16 cellular contexts compared by ENCODE assay signal in genomic region chr1:152735648-152736047, GRCh38. TPM values are rescaled to one million over a fixed set of nuclear protein-coding genes. Genes with fewer than 3 reads are reported as not detected.
DNase-seq lines count a peak whose midpoint lies in the region; TF ChIP-seq lines count a peak whose summit lies in the region.
"Had no signal": no experiment of that assay in that cellular context is flagged by ENCODE, and none has a peak within 500 bp of the region (broad histone marks: within the 10 kb centered on the region; RNA-seq: fewer than 3 reads in every experiment).

No MANE protein-coding gene starts in this region.

- H3K27me3 ChIP-seq in KMS-11 (ENCODE audit: insufficient read depth, low read depth) = no peaks in the 10 kb centered on the region
- H3K27me3 ChIP-seq: ovary had no signal

- no peak overlapping the region for H3K27ac Mint-ChIP-seq in activated CD4-positive, alpha-beta T cell treated with anti-CD3 and anti-CD28 coated beads, Interleukin-2, amount 10 ng/mL, durations not matched to agents 7 days and 5 days

- no peak for TF ChIP-seq POLR2A in lower leg skin (IDR thresholded peaks at IDR 0.05)

- no peak overlapping the region for H3K4me3 ChIP-seq in KMS-11 (IDR thresholded peaks at IDR 0.05; ENCODE audit: insufficient read depth, low read depth, low read length)
- no peak overlapping the region for H3K4me3 ChIP-seq in lower leg skin (ENCODE audit: low read depth, poor library complexity, severe bottlenecking)
- H3K4me3 ChIP-seq: mucosa of descending colon, ovary, spleen had no signal

- H3K27me3 Mint-ChIP-seq in activated CD4-positive, alpha-beta T cell treated with anti-CD3 and anti-CD28 coated beads, Interleukin-2, amount 10 ng/mL, durations not matched to agents 7 days and 5 days = peaks cover 13% of the 10 kb centered on the region

- H3K4me2 ChIP-seq in KMS-11 = no peak overlapping the region

- WGBS in lower leg skin, 2 donors = 15 to 28% methylated on average over 1 of the region's 1 CpG

- no peaks in the 10 kb centered on the region for H3K4me1 ChIP-seq in KMS-11 (ENCODE audit: low read depth, poor library complexity, severe bottlenecking)
- H3K4me1 ChIP-seq: spleen had no signal

- no peaks in the 10 kb centered on the region for H3K79me2 ChIP-seq in KMS-11 (ENCODE audit: insufficient read depth, low read depth)

- intact Hi-C loops in lower leg skin (cut with DNase I; ENCODE audit: low total_unique reads) = no loop called here

- H3K27ac ChIP-seq in KMS-11 (no peak overlapping the region), VCaP (no peak overlapping the region), substantia nigra (ENCODE audit: low read depth, low read length, poor library complexity, severe bottlenecking) (no peak overlapping the region)
- H3K27ac ChIP-seq: ovary, spleen had no signal

- DNase-seq in NCI-H1417 (lab: John Stamatoyannopoulos, UW) (peak in 2 of 3 experiments; percentile 4 to 8), NCI-H1417 treated with DMSO at 0.1 percent for 48 hours (lab: John Stamatoyannopoulos, UW) (no peak), myocyte (ENCODE audit: low read depth) (peak; percentile 2), substantia nigra (lab: John Stamatoyannopoulos, UW) (no peak), lower leg skin (ENCODE audit: low spot score in 2 of 2) (no peak)
- no peak for DNase-seq in activated CD4-positive, alpha-beta T cell treated with anti-CD3 and anti-CD28 coated beads, Interleukin-2, amount 10 ng/mL, durations not matched to agents 7 days and 5 days
- DNase-seq: activated CD4-positive, CD25-positive, alpha-beta regulatory T cell; activated CD8-positive, alpha-beta memory T cell treated with anti-CD3 and anti-CD28 coated beads, Interleukin-2, amount 50 U/mL, for 4 hours; activated naive CD4-positive, alpha-beta T cell treated with Interleukin-2 at 50 U/mL for 16 hours; mucosa of descending colon; ovary; spleen had no signal

- no peaks in the 10 kb centered on the region for H3K4me1 Mint-ChIP-seq in activated CD4-positive, alpha-beta T cell treated with anti-CD3 and anti-CD28 coated beads, Interleukin-2, amount 10 ng/mL, durations not matched to agents 7 days and 5 days

- no peaks in the 10 kb centered on the region for H3K36me3 Mint-ChIP-seq in activated CD4-positive, alpha-beta T cell treated with anti-CD3 and anti-CD28 coated beads, Interleukin-2, amount 10 ng/mL, durations not matched to agents 7 days and 5 days (ENCODE audit: low read depth)

- H4K20me1 ChIP-seq in KMS-11 (ENCODE audit: insufficient read depth) = no peaks in the 10 kb centered on the region

- no peaks in the 10 kb centered on the region for H3K9me3 Mint-ChIP-seq in activated CD4-positive, alpha-beta T cell treated with anti-CD3 and anti-CD28 coated beads, Interleukin-2, amount 10 ng/mL, durations not matched to agents 7 days and 5 days

- CTCF ChIA-PET in activated CD4-positive, alpha-beta T cell treated with anti-CD3 and anti-CD28 coated beads, Interleukin-2, amount 10 ng/mL, durations not matched to agents 7 days and 5 days (lab: Charles Lee) = no interaction called here

- POLR2A ChIA-PET in activated CD4-positive, alpha-beta T cell treated with anti-CD3 and anti-CD28 coated beads, Interleukin-2, amount 10 ng/mL, durations not matched to agents 7 days and 5 days (lab: Charles Lee) = no interaction called here

- no peak overlapping the region for H2AFZ ChIP-seq in KMS-11 (ENCODE audit: low read depth)

- no peaks in the 10 kb centered on the region for H3K36me3 ChIP-seq in KMS-11 (ENCODE audit: insufficient read depth)
- H3K36me3 ChIP-seq: ovary, spleen had no signal

- no peak overlapping the region for H3K4me3 Mint-ChIP-seq in activated CD4-positive, alpha-beta T cell treated with anti-CD3 and anti-CD28 coated beads, Interleukin-2, amount 10 ng/mL, durations not matched to agents 7 days and 5 days

- H3K9ac ChIP-seq in KMS-11 = no peak overlapping the region

- TF ChIP-seq CTCF in KMS-11 (conservative IDR thresholded peaks at IDR 0.05; ENCODE audit: low read depth, low read length) (peak; percentile 60), VCaP (conservative IDR thresholded peaks at IDR 0.05) (peak; percentile 65), lower leg skin (IDR thresholded peaks at IDR 0.05) (no peak)

RNA-seq across cellular contexts. Expression of gene KPRP, which starts 22.2 kb away (rescaled TPM):
- total RNA-seq in myocyte (not detected in 2 replicates), lower leg skin (100 to 1,000 TPM; 219 to 353 (median 231) TPM)
- 0.15 TPM for polyA plus RNA-seq in myocyte (2012)
- not detected for total RNA-seq in activated CD4-positive, alpha-beta T cell treated with anti-CD3 and anti-CD28 coated beads, Interleukin-2, amount 10 ng/mL, durations not matched to agents 7 days and 5 days
- total RNA-seq: A172, fibroblast of villous mesenchyme, mucosa of descending colon, ovary, spleen had no signal
- polyA plus RNA-seq: ovary, spleen had no signal

RNA-seq across cellular contexts. Expression of gene LCE4A, which starts 27.7 kb away (rescaled TPM):
- total RNA-seq in myocyte (not detected in 2 replicates), lower leg skin (1 to 10 TPM in 3 of 4 donors, not detected in 1; 5.6 to 7.9 (median 6.7) TPM)
- polyA plus RNA-seq in myocyte (2012) = not detected
- not detected for total RNA-seq in activated CD4-positive, alpha-beta T cell treated with anti-CD3 and anti-CD28 coated beads, Interleukin-2, amount 10 ng/mL, durations not matched to agents 7 days and 5 days
- total RNA-seq: A172, fibroblast of villous mesenchyme, mucosa of descending colon, ovary, spleen had no signal
- polyA plus RNA-seq: ovary, spleen had no signal

RNA-seq across cellular contexts. Expression of gene LCE2A, which starts 37.5 kb away (rescaled TPM):
- total RNA-seq in myocyte (not detected in 2 replicates), lower leg skin (100 to 1,000 TPM; 243 to 569 (median 350) TPM)
- polyA plus RNA-seq in myocyte (2012) = not detected
- total RNA-seq in activated CD4-positive, alpha-beta T cell treated with anti-CD3 and anti-CD28 coated beads, Interleukin-2, amount 10 ng/mL, durations not matched to agents 7 days and 5 days = not detected
- total RNA-seq: A172, mucosa of descending colon, ovary, spleen had no signal
- polyA plus RNA-seq: ovary, spleen had no signal

RNA-seq across cellular contexts. Expression of gene LCE1F, which starts 39.3 kb away (rescaled TPM):
- total RNA-seq in myocyte (not detected in 2 replicates), lower leg skin (100 to 1,000 TPM in 1 of 4 donors, 10 to 100 TPM in 3; 34.2 to 121 (median 64.6) TPM)
- polyA plus RNA-seq in myocyte (2012) = not detected
- total RNA-seq in activated CD4-positive, alpha-beta T cell treated with anti-CD3 and anti-CD28 coated beads, Interleukin-2, amount 10 ng/mL, durations not matched to agents 7 days and 5 days = not detected
- total RNA-seq: A172, fibroblast of villous mesenchyme, mucosa of descending colon, ovary, spleen had no signal
- polyA plus RNA-seq: ovary, spleen had no signal

RNA-seq across cellular contexts. Expression of gene LCE2B, which starts 49.7 kb away (rescaled TPM):
- total RNA-seq in myocyte (not detected in 2 replicates), lower leg skin (1,000 to 10,000 TPM; 1,313 to 2,792 (median 1,611) TPM)
- not detected for polyA plus RNA-seq in myocyte (2012)
- total RNA-seq in activated CD4-positive, alpha-beta T cell treated with anti-CD3 and anti-CD28 coated beads, Interleukin-2, amount 10 ng/mL, durations not matched to agents 7 days and 5 days = not detected
- total RNA-seq: A172, fibroblast of villous mesenchyme, mucosa of descending colon, ovary, spleen had no signal
- polyA plus RNA-seq: ovary, spleen had no signal

Comparison
In these comparisons a context has a peak if more than half of its experiments do, and no peak if none do; other contexts are left out.
1. DNase-seq: peak in NCI-H1417 (2 of 3) and myocyte (single experiment); none in NCI-H1417 treated with DMSO at 0.1 percent for 48 hours (single experiment), activated CD4-positive, alpha-beta T cell treated with anti-CD3 and anti-CD28 coated beads, Interleukin-2, amount 10 ng/mL, durations not matched to agents 7 days and 5 days (single experiment), substantia nigra (0 of 49) and lower leg skin (0 of 2).
2. CTCF ChIP-seq: peak in KMS-11 (single experiment) and VCaP (single experiment); none in lower leg skin (0 of 3).
3. RNA of gene KPRP, which starts 22.2 kb away (total RNA-seq): 219 to 353 TPM in lower leg skin; not detected in myocyte and not detected in activated CD4-positive, alpha-beta T cell treated with anti-CD3 and anti-CD28 coated beads, Interleukin-2, amount 10 ng/mL, durations not matched to agents 7 days and 5 days; every median in the first group is over 100 times any median in the second.
4. RNA of gene LCE2A, which starts 37.5 kb away (total RNA-seq): 243 to 569 TPM in lower leg skin; not detected in myocyte and not detected in activated CD4-positive, alpha-beta T cell treated with anti-CD3 and anti-CD28 coated beads, Interleukin-2, amount 10 ng/mL, durations not matched to agents 7 days and 5 days; every median in the first group is over 100 times any median in the second.